Comparison of ENCODE assay signal across 2 cellular contexts in genomic region chr7:44632196-44632595, GRCh38.
TF ChIP-seq lines count a peak whose summit lies in the region.

No MANE protein-coding gene starts in this region.

TF ChIP-seq in H1, 55 proteins besides CTCF, POLR2A, EP300 and RAD21:
- no peak for TF ChIP-seq GTF2F1 (IDR thresholded peaks at IDR 0.05; ENCODE audit: borderline replicate concordance, low read depth, low read length)
- no peak for TF ChIP-seq ATF2 (IDR thresholded peaks at IDR 0.05; ENCODE audit: low read length)
- no peak for TF ChIP-seq SIX5 (IDR thresholded peaks at IDR 0.05; ENCODE audit: low read depth, low read length)
- TF ChIP-seq NANOG (IDR thresholded peaks at IDR 0.05; ENCODE audit: insufficient read depth, low read depth, low read length, poor library complexity, severe bottlenecking): no peak
- TF ChIP-seq CHD7 (IDR thresholded peaks at IDR 0.05; ENCODE audit: insufficient replicate concordance, low read length): no peak
- TF ChIP-seq ZNF274 (IDR thresholded peaks at IDR 0.05; ENCODE audit: borderline replicate concordance, extremely low read depth, low read length): no peak
- TF ChIP-seq JUN (IDR thresholded peaks at IDR 0.05; ENCODE audit: low read depth, low read length): no peak
- no peak for TF ChIP-seq BACH1 (IDR thresholded peaks at IDR 0.05; ENCODE audit: low read length)
- no peak for TF ChIP-seq SUZ12 (IDR thresholded peaks at IDR 0.05; ENCODE audit: low read length)
- TF ChIP-seq RXRA (IDR thresholded peaks at IDR 0.05; ENCODE audit: insufficient read depth, low read depth, low read length): no peak
- TF ChIP-seq EGR1 (IDR thresholded peaks at IDR 0.05; ENCODE audit: borderline replicate concordance, low read depth, low read length): no peak
- no peak for TF ChIP-seq CTBP2 (IDR thresholded peaks at IDR 0.05; ENCODE audit: borderline replicate concordance, insufficient read depth, insufficient read length, low read length)
- no peak for TF ChIP-seq CREB1 (IDR thresholded peaks at IDR 0.05)
- no peak for TF ChIP-seq ASH2L (IDR thresholded peaks at IDR 0.05; ENCODE audit: low read length)
- no peak for TF ChIP-seq KDM4A (IDR thresholded peaks at IDR 0.05; ENCODE audit: low read depth, low read length, severe bottlenecking)
- no peak for TF ChIP-seq YY1 (IDR thresholded peaks at IDR 0.05; ENCODE audit: low read depth, low read length)
- TF ChIP-seq TBP (IDR thresholded peaks at IDR 0.05; ENCODE audit: low read depth, low read length): no peak
- TF ChIP-seq CBX8 (IDR thresholded peaks at IDR 0.05; ENCODE audit: borderline replicate concordance, low read depth, low read length): no peak

TF ChIP-seq in GM12891, 5 proteins besides CTCF, POLR2A, EP300 and RAD21:
- no peak for TF ChIP-seq PAX5 (IDR thresholded peaks at IDR 0.05; ENCODE audit: insufficient read depth, low read length, severe bottlenecking)
- no peak for TF ChIP-seq SPI1 (IDR thresholded peaks at IDR 0.05; ENCODE audit: low read depth, low read length)
- TF ChIP-seq TAF1 (IDR thresholded peaks at IDR 0.05; ENCODE audit: low read depth, low read length): no peak
- no peak for TF ChIP-seq POLR2AphosphoS5 (IDR thresholded peaks at IDR 0.05; ENCODE audit: low read depth, low read length)
- no peak for TF ChIP-seq POU2F2 (IDR thresholded peaks at IDR 0.05; ENCODE audit: low read depth, low read length)
